8 cellular contexts compared by ENCODE assay signal in the genomic region with DNA sequence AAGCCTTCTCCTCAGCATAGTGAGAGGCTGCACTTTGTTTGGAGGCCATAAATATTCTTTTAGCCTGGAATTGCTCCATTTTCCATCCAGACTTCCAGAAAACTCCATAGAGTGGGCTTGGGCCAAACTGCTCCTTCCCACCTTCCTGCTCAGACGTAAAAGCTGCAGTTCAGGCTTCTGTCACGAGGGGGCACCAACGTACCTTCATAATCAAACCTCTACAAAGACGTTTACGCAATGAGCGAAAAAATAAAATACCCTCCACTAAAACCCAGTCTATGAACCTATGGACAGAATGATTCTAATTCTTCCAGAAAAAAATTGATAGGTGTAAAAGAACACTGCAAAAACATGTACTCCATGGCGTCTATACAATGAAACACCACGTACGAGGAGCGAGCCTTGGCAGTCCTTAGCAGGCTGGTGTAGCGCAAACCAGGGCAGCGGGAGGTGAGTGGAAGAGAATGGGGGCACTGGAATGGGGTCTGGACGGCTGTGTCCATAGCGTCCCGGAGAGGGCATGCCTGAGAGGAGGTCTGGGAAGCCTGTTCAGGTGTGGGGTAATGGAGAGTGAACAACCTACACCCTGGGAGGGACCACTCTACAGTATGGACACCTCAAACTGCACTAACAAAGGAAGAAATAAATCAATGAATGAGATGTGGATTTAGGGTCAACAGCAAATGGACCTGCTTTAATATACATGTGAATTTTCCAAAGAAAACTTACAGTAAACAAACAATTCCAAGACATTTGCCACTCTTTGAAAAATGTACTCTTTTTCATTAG. TPM values are rescaled to one million over a fixed set of nuclear protein-coding genes. Genes with fewer than 3 reads are reported as not detected.
DNase-seq lines count a peak whose midpoint lies in the region; ATAC-seq and TF ChIP-seq lines count a peak whose summit lies in the region.

No MANE protein-coding gene starts in this region.

- CTCF ChIA-PET in Panc1 (lab: Charles Lee), result interaction anchor here (0.7 to 1.8 kb wide), 3 partner anchors 96 to 583 kb away, joined by 3 to 7 read pairs (median 3); no protein-coding TSS in a partner anchor

- no peaks in the 10 kb centered on the region for H3K36me3 ChIP-seq in Panc1 (ENCODE audit: control insufficient read depth, insufficient read depth, low read length)
- no peaks in the 10 kb centered on the region for H3K36me3 ChIP-seq in neural cell (ENCODE audit: insufficient read depth, low read length)

- H3K9me2 ChIP-seq in neural cell (ENCODE audit: insufficient read depth, low read length), result no peaks in the 10 kb centered on the region

- H3K27ac Mint-ChIP-seq in stimulated activated naive CD8-positive, alpha-beta T cell treated with anti-CD3 and anti-CD28 coated beads, Interleukin-15, Interleukin-2, amounts not matched to agents 100 ng/mL and 50 ng/mL, for 24 hours, result no peak overlapping the region

- H3K9ac ChIP-seq in neural cell (ENCODE audit: low read length), result peak overlapping the region; percentile 68

- BruUV-seq in Panc1 (replicated peaks; lab: Mats Ljungman, UMichigan), result no TSS peak

- peak overlapping the region; percentile 45 for H2AFZ ChIP-seq in neural cell (ENCODE audit: low read depth, low read length)

- intact Hi-C loops in Panc1 (cut with micrococcal nuclease; ENCODE audit: unreplicated experiment), result loop anchor here (1.0 to 5.0 kb wide), 4 partner anchors 97 to 284 kb away; partner anchors contain the start of gene MORF4L2

- peak overlapping the region; percentile 38 to 54 for H3K4me3 ChIP-seq in Panc1 (ENCODE audit: low read depth in 2 of 2, low read length in 2 of 2)
- H3K4me3 ChIP-seq in fibroblast of villous mesenchyme (ENCODE audit: low read depth, low read length), result peak overlapping the region; percentile 33
- H3K4me3 ChIP-seq in neural cell (ENCODE audit: low read length), result peak overlapping the region; percentile 60

- DNase-seq in DMS79 treated with DMSO at 0.1 percent for 48 hours (lab: John Stamatoyannopoulos, UW), result peak; percentile 58
- DNase-seq in DMS79 (lab: John Stamatoyannopoulos, UW), result no peak
- peak; percentile 57 for DNase-seq in HT1080 (ENCODE audit: low read depth)
- peak; percentile 64 for DNase-seq in Panc1 (ENCODE audit: low read depth, low spot score)
- DNase-seq in activated effector memory CD4-positive, alpha-beta T cell treated with Interleukin-2 at 50 U/mL for 16 hours, result peak; percentile 40
- DNase-seq in fibroblast of villous mesenchyme (ENCODE audit: low read depth), result peak; percentile 71

- H3K9me3 ChIP-seq in Panc1 (ENCODE audit: control insufficient read depth, insufficient read depth, low read depth, low read length), result no peaks in the 10 kb centered on the region
- no peaks in the 10 kb centered on the region for H3K9me3 ChIP-seq in neural cell (ENCODE audit: low read length)

- H3K27ac ChIP-seq in Panc1 (ENCODE audit: low read length), result peak overlapping the region; percentile 63; the same call in 1 of the 2 replicates
- H3K27ac ChIP-seq in neural cell (ENCODE audit: low read length), result peak overlapping the region; percentile 75

- TF ChIP-seq EP300 in neural cell (conservative IDR thresholded peaks at IDR 0.05; ENCODE audit: poor library complexity, severe bottlenecking), result peak; percentile 11

- H3K27me3 Mint-ChIP-seq in stimulated activated naive CD8-positive, alpha-beta T cell treated with anti-CD3 and anti-CD28 coated beads, Interleukin-15, Interleukin-2, amounts not matched to agents 100 ng/mL and 50 ng/mL, for 24 hours, result no peaks in the 10 kb centered on the region

- no peaks in the 10 kb centered on the region for H3K9me3 Mint-ChIP-seq in stimulated activated naive CD8-positive, alpha-beta T cell treated with anti-CD3 and anti-CD28 coated beads, Interleukin-15, Interleukin-2, amounts not matched to agents 100 ng/mL and 50 ng/mL, for 24 hours

- H4K20me1 ChIP-seq in neural cell (ENCODE audit: insufficient read depth), result no peaks in the 10 kb centered on the region

- no peaks in the 10 kb centered on the region for H3K4me1 Mint-ChIP-seq in stimulated activated naive CD8-positive, alpha-beta T cell treated with anti-CD3 and anti-CD28 coated beads, Interleukin-15, Interleukin-2, amounts not matched to agents 100 ng/mL and 50 ng/mL, for 24 hours (ENCODE audit: low read depth)

- TF ChIP-seq RAD21 in neural cell (conservative IDR thresholded peaks at IDR 0.05), result peak; percentile 81

- in situ Hi-C loops in Panc1 (cut with HindIII; ENCODE audit: low pct_unique_long_range_greater_than_20kb, low sequenced_read_pairs), result no loop called here

- no peaks in the 10 kb centered on the region for H3K36me3 Mint-ChIP-seq in stimulated activated naive CD8-positive, alpha-beta T cell treated with anti-CD3 and anti-CD28 coated beads, Interleukin-15, Interleukin-2, amounts not matched to agents 100 ng/mL and 50 ng/mL, for 24 hours (ENCODE audit: low read depth)

- H3K4me3 Mint-ChIP-seq in stimulated activated naive CD8-positive, alpha-beta T cell treated with anti-CD3 and anti-CD28 coated beads, Interleukin-15, Interleukin-2, amounts not matched to agents 100 ng/mL and 50 ng/mL, for 24 hours, result peak overlapping the region; percentile 57

- TF ChIP-seq CTCF in Panc1 (IDR thresholded peaks at IDR 0.05) (peak; percentile 86), fibroblast of villous mesenchyme (IDR thresholded peaks at IDR 0.05; ENCODE audit: insufficient read depth, low read depth, low read length) (peak; percentile 74), neural cell (IDR thresholded peaks at IDR 0.05; ENCODE audit: poor library complexity, severe bottlenecking) (peak; percentile 80)

- ATAC-seq in Panc1, result peak; percentile 90

- POLR2A ChIA-PET in Panc1 (lab: Charles Lee), result no interaction called here

- H3K4me2 ChIP-seq in neural cell (ENCODE audit: low read length), result no peak overlapping the region

- no peaks in the 10 kb centered on the region for H3K79me2 ChIP-seq in neural cell (replicated peaks; ENCODE audit: insufficient read depth, low read length)

- no peaks in the 10 kb centered on the region for H3K4me1 ChIP-seq in Panc1 (ENCODE audit: control insufficient read depth, insufficient read depth, low read length)

- H3K27me3 ChIP-seq in Panc1 (ENCODE audit: control insufficient read depth, insufficient read depth, low read length) (no peaks in the 10 kb centered on the region), neural cell (ENCODE audit: insufficient read depth, low read depth, low read length) (no peaks in the 10 kb centered on the region)

- no peaks in the 10 kb centered on the region for H3F3A ChIP-seq in neural cell (ENCODE audit: insufficient read depth, low read length, poor library complexity, severe bottlenecking)

TF ChIP-seq in neural cell, 6 proteins besides CTCF, POLR2A, EP300 and RAD21:
- TF ChIP-seq SMC3 (conservative IDR thresholded peaks at IDR 0.05; ENCODE audit: poor library complexity) (peak; percentile 77), TAF1 (IDR thresholded peaks at IDR 0.05; ENCODE audit: low read depth) (no peak)
TF ChIP-seq in neural cell: peak in this region for 1.

RNA-seq across cellular contexts. Expression of gene RAB40A, which starts 14.3 kb away (rescaled TPM):
- total RNA-seq in HT1080 (2014; rRNA removed; shearing (Covaris generic)), result not detected in 2 replicates
- not detected in 2 replicates for polyA plus RNA-seq in HT1080 (2015; cell fraction: cytosol; rRNA removed)
- polyA plus RNA-seq in HT1080 (2015; cell fraction: nucleus; rRNA removed), result 0.05 and 0.10 TPM in 2 replicates
- total RNA-seq in Panc1 (2021; ENCODE audit: unreplicated experiment) (0.26 TPM), fibroblast of villous mesenchyme (0.32 and 0.43 TPM in 2 replicates)
- polyA plus RNA-seq in Panc1 (2012; ENCODE audit: insufficient read length), result not detected
- 1.9 and 2.9 TPM in 2 replicates for polyA plus RNA-seq in neural cell
- 0.97 and 2.8 TPM in 2 replicates for polyA minus RNA-seq in neural cell

RNA-seq across cellular contexts. Expression of gene TCEAL4, which starts 51.7 kb away (rescaled TPM):
- total RNA-seq in HT1080 (2014; rRNA removed; shearing (Covaris generic)), result 30.0 and 33.0 TPM in 2 replicates
- polyA plus RNA-seq in HT1080 (2015; cell fraction: cytosol; rRNA removed), result 43.1 and 52.5 TPM in 2 replicates
- 28.1 and 32.5 TPM in 2 replicates for polyA plus RNA-seq in HT1080 (2015; cell fraction: nucleus; rRNA removed)
- total RNA-seq in Panc1 (2021; ENCODE audit: unreplicated experiment) (84.1 TPM), fibroblast of villous mesenchyme (41.6 and 45.3 TPM in 2 replicates)
- polyA plus RNA-seq in Panc1 (2012; ENCODE audit: insufficient read length), result 136 TPM
- polyA plus RNA-seq in neural cell, result 121 and 130 TPM in 2 replicates
- polyA minus RNA-seq in neural cell, result 59.4 and 74.6 TPM in 2 replicates
